ENCODE assay signal across 9 cellular contexts in the genomic region with DNA sequence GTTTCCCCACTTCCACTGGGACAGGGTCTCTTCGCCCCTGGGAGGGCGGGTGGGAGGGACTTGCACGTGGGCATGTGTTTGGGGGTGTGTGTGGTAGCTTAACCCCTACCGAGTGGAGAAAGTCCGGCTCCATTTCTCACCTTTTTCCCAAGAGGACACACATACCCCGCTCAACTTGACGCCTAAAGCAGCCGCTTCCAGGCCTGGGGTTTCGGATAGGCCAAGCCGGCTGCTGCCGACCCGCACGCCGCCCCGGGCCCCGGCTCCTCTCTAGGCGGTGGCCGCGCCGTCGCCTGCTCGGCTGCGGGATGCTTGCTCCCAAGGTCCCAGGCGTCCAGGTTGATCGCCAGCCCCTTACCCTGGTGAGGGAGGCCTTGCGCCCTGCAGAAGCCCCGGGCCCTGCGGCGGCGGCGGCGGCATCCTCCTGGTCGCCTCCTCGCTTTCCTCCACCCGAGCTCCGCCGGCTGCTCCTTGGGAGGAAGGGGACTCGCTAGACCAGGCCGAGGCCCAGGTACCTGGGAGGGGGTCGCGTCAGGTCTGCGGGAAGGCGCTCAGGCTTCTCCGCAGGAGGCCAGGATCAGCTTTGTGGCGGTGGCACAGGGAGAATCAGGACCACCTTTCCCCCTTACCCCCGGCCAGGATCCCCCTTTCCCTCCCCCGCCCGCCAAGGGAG. TPM values are rescaled to one million over a fixed set of nuclear protein-coding genes. Genes with fewer than 3 reads are reported as not detected.
A peak's percentile ranks its signal among the peaks of the same experiment; 100 is the strongest.
DNase-seq lines count a peak whose midpoint lies in the region; ATAC-seq, FAIRE-seq and TF ChIP-seq lines count a peak whose summit lies in the region.
"Had no signal": no experiment of that assay in that cellular context is flagged by ENCODE, and none has a peak within 500 bp of the region (broad histone marks: within the 10 kb centered on the region; RNA-seq: fewer than 3 reads in every experiment).

No MANE protein-coding gene starts in this region.

- intact Hi-C loops in mammary epithelial cell (cut with micrococcal nuclease) = loop anchor here (5.0 to 10.0 kb wide), 11 partner anchors 284 to 1251 kb away; no protein-coding TSS in a partner anchor

- H3K4me1 ChIP-seq in A549 (peaks cover 17% of the 10 kb centered on the region), ES-I3 (ENCODE audit: insufficient read depth, low read length) (peaks cover 13% of the 10 kb centered on the region), mammary epithelial cell (ENCODE audit: insufficient read depth, low read length) (peaks cover 37% of the 10 kb centered on the region)

- peak overlapping the region; percentile 72; the same call in 1 of the 3 replicates for H3K4me3 ChIP-seq in A549
- H3K4me3 ChIP-seq in mammary epithelial cell (replicated peaks in 1 of 3; ENCODE audit: insufficient read depth in 1 of 3, low read depth in 2 of 3, low read length in 3 of 3) = peak overlapping the region in 2 of 3 experiments; percentile 46 to 57

- no peaks in the 10 kb centered on the region for H4K20me1 ChIP-seq in mammary epithelial cell (ENCODE audit: insufficient read depth, low read length)

- peaks cover 21% of the 10 kb centered on the region for H3K79me2 ChIP-seq in mammary epithelial cell (ENCODE audit: insufficient read depth, low read length)

- FAIRE-seq in A549 (lab: Jason Lieb, UNC) = no peak

- no peaks in the 10 kb centered on the region for H3K36me3 Mint-ChIP-seq in nephron progenitor cell (ENCODE audit: low read depth)

- in situ Hi-C loops in mammary epithelial cell (cut with MboI; ENCODE audit: low sequenced_read_pairs in 2 of 2) (loop anchor here in 1 of 2 donors (5.0 to 10.0 kb wide), 2 partner anchors 544 to 821 kb away; no protein-coding TSS in a partner anchor), G401 (cut with HindIII; ENCODE audit: low sequenced_read_pairs) (no loop called here)

- 94% methylated on average over 31 of the region's 48 CpGs for WGBS in A549 (ENCODE audit: missing lambda C conversion rate)
- WGBS in mammary epithelial cell (ENCODE audit: low coverage, missing lambda C conversion rate) = 8% methylated on average over 14 of the region's 48 CpGs

- peaks cover 59% of the 10 kb centered on the region for H3K4me1 Mint-ChIP-seq in nephron progenitor cell

- no peaks in the 10 kb centered on the region for H3K27me3 ChIP-seq in mammary epithelial cell (ENCODE audit: insufficient read depth, low read length)

- H3K27ac ChIP-seq in A549 (peak overlapping the region; percentile 82 to 85), mammary epithelial cell (ENCODE audit: insufficient read depth, low read depth, low read length) (no peak overlapping the region)
- H3K27ac ChIP-seq: brain microvascular endothelial cell had no signal

- no peak for TF ChIP-seq RAD21 in A549 (conservative IDR thresholded peaks at IDR 0.05 in 1 of 2, IDR thresholded peaks at IDR 0.05 in 1 of 2)

- H3K36me3 ChIP-seq in ES-I3 (ENCODE audit: insufficient read depth, low read length) = no peaks in the 10 kb centered on the region
- H3K36me3 ChIP-seq in mammary epithelial cell (ENCODE audit: insufficient read depth, low read length) = no peaks in the 10 kb centered on the region
- H3K36me3 ChIP-seq: brain microvascular endothelial cell had no signal

- H3K9me3 Mint-ChIP-seq in nephron progenitor cell = no peaks in the 10 kb centered on the region

- TF ChIP-seq CTCF in A549 (IDR thresholded peaks at IDR 0.05) (no peak), mammary epithelial cell (conservative IDR thresholded peaks at IDR 0.05 in 1 of 2, IDR thresholded peaks at IDR 0.05 in 1 of 2; ENCODE audit: extremely low read depth in 1 of 2, insufficient read depth in 1 of 2, low read depth in 1 of 2, low read length in 2 of 2) (no peak), nephron progenitor cell (IDR thresholded peaks at IDR 0.05) (no peak)

- H3K4me2 ChIP-seq in A549 (peak overlapping the region; percentile 98), mammary epithelial cell (ENCODE audit: insufficient read depth, low read depth, low read length) (peak overlapping the region; percentile 88)

- H3K4me3 Mint-ChIP-seq in nephron progenitor cell = peak overlapping the region; percentile 78

- H3K27me3 Mint-ChIP-seq in nephron progenitor cell (ENCODE audit: low read depth, poor library complexity) = peaks cover 94% of the 10 kb centered on the region

- CTCF ChIA-PET in A549 (lab: Yijun Ruan, JAX) = no interaction called here
- CTCF ChIA-PET in mammary epithelial cell (lab: Charles Lee; ENCODE audit: low non-redundant PET) = no interaction called here

- POLR2A ChIA-PET in A549 (lab: Yijun Ruan, JAX) = interaction anchor here (1.4 kb wide), 1 partner anchor 315 kb away, joined by 5 read pairs; no protein-coding TSS in a partner anchor

- TF ChIP-seq POLR2A in A549 (IDR thresholded peaks at IDR 0.05; ENCODE audit: low read length) = no peak

- TF ChIP-seq EP300 in A549 (IDR thresholded peaks at IDR 0.05) = no peak

- no peaks in the 10 kb centered on the region for H3K9me3 ChIP-seq in A549
- H3K9me3 ChIP-seq in ES-I3 (ENCODE audit: control insufficient read depth, insufficient read depth, low read length) = no peaks in the 10 kb centered on the region; the same call in 1 of the 2 replicates
- H3K9me3 ChIP-seq in mammary epithelial cell (replicated peaks; ENCODE audit: insufficient read depth, low read length) = no peaks in the 10 kb centered on the region

- H2AFZ ChIP-seq in mammary epithelial cell (ENCODE audit: low read depth, low read length) = peak overlapping the region; percentile 92

- no TSS peak for BruUV-seq in mammary epithelial cell (replicated peaks; lab: Mats Ljungman, UMichigan)

- H3K27ac Mint-ChIP-seq in nephron progenitor cell = no peak overlapping the region

- peak overlapping the region; percentile 53; the same call in 1 of the 2 replicates for H3K9ac ChIP-seq in ES-I3 (ENCODE audit: low read depth, low read length)
- no peak overlapping the region for H3K9ac ChIP-seq in mammary epithelial cell (ENCODE audit: insufficient read depth, low read length)

- ATAC-seq in A549 (no peak), GM21526 (IDR thresholded peaks at IDR 0.05; ENCODE audit: low FRiP score, unreplicated experiment) (no peak)

- DNase-seq in A549 (ENCODE audit: low read depth in 1 of 2, low spot score in 1 of 2) = no peak
- DNase-seq in mammary epithelial cell = peak; percentile 63
- peak; percentile 50 for DNase-seq in nephron progenitor cell
- DNase-seq in G401 (ENCODE audit: low spot score) = no peak
- no peak for DNase-seq in HCEC 1CT
- no peak for DNase-seq in midbrain (lab: John Stamatoyannopoulos, UW)
- DNase-seq: brain microvascular endothelial cell had no signal

- dilution Hi-C loops in mammary epithelial cell (cut with HindIII; ENCODE audit: low sequenced_read_pairs) = no loop called here

TF ChIP-seq in A549, 52 proteins besides CTCF, POLR2A, EP300 and RAD21:
- TF ChIP-seq, protein P1, sequence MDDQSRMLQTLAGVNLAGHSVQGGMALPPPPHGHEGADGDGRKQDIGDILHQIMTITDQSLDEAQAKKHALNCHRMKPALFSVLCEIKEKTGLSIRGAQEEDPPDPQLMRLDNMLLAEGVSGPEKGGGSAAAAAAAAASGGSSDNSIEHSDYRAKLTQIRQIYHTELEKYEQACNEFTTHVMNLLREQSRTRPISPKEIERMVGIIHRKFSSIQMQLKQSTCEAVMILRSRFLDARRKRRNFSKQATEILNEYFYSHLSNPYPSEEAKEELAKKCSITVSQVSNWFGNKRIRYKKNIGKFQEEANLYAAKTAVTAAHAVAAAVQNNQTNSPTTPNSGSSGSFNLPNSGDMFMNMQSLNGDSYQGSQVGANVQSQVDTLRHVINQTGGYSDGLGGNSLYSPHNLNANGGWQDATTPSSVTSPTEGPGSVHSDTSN (IDR thresholded peaks at IDR 0.05) = no peak
- TF ChIP-seq ELK1 (IDR thresholded peaks at IDR 0.05; ENCODE audit: low read depth, low read length) (no peak), MAZ (IDR thresholded peaks at IDR 0.05; ENCODE audit: borderline replicate concordance, low read depth, low read length) (no peak), CHD2 (IDR thresholded peaks at IDR 0.05; ENCODE audit: low read length, partially characterized antibody) (no peak), HDAC2 (IDR thresholded peaks at IDR 0.05) (no peak), RNF2 (IDR thresholded peaks at IDR 0.05; ENCODE audit: borderline replicate concordance, low read depth) (no peak), NFE2L2 (conservative IDR thresholded peaks at IDR 0.05; ENCODE audit: low read length) (no peak), JUN (IDR thresholded peaks at IDR 0.05) (no peak), EHF (CRISPR knock-in tag; IDR thresholded peaks at IDR 0.05) (no peak)
TF ChIP-seq in A549: peak in this region for 0.

RNA-seq across cellular contexts. Expression of gene GATA3, which starts 3.2 kb away (rescaled TPM):
- 1.3 and 1.6 TPM in 2 replicates for polyA plus RNA-seq in A549 (2011; rRNA removed)
- 3.8 and 4.3 TPM in 2 replicates for polyA plus RNA-seq in A549 (2012; cell fraction: cytosol; rRNA removed)
- 7.2 and 9.1 TPM in 2 replicates for polyA plus RNA-seq in A549 (2012; cell fraction: nucleus; rRNA removed)
- polyA plus RNA-seq in A549 (2017; fragmentation: RNase III; extraction: RNeasy Plus Mini Kit Qiagen cat#74134 plus additional on column Dnase treatment) = 3.5 to 4.7 TPM (median 4.0 TPM) in 3 replicates
- polyA minus RNA-seq in A549 (2011; rRNA and poly(A)+ RNA removed) = 0.58 and 0.79 TPM in 2 replicates
- total RNA-seq in mammary epithelial cell = 10 to 100 TPM in 1 of 2 donors, 1 to 10 TPM in 1; 7.7 to 20.6 TPM
- polyA plus RNA-seq in mammary epithelial cell = 5.3 TPM
- 4.7 TPM for polyA minus RNA-seq in mammary epithelial cell
- not detected in 2 replicates for total RNA-seq in G401 (2014; rRNA removed; shearing (Covaris generic))

Comparison
In these comparisons a context has a peak if more than half of its experiments do, and no peak if none do; other contexts are left out.
1. DNase-seq: peak in mammary epithelial cell (single experiment) and nephron progenitor cell (single experiment); none in A549 (0 of 2), G401 (single experiment), HCEC 1CT (single experiment) and midbrain (single experiment).